In the genomic region with DNA sequence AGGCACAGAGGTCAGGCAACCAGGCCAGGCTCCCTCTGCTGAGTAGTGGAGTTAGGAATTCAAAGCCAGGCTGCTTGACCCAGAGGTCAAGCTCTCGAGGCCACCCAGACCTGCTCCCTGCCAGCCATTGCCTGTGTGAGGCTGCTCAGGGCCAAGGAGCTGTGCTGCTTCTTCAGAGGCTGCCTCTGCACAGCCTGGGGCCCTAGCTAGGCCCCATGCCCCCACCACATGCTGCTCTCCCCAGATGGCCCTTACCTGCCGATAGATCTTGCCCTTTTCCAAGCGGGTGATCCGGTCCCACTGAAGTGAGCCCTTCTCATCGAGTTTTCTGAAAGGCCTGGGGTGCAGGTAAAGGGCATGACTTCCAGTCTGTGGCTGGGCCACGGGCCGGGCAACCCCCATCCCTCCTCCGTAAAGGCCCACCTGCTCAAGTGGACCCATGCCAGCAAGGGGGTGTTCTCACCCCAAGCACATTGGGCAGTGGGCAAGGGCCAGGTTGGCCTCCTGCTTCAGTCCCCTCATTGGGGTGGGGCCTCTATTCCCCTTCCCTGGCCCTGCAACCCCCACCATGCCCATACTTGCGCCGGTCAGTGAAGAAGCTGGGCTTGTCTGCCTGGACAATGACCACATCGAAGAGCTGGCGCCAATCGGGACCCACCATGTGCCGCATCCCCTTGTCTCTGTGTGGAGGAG, we compare ENCODE assay signal across 15 cellular contexts. TPM values are rescaled to one million over a fixed set of nuclear protein-coding genes. Genes with fewer than 3 reads are reported as not detected.
DNase-seq lines count a peak whose midpoint lies in the region; ATAC-seq and TF ChIP-seq lines count a peak whose summit lies in the region.
"Had no signal": no experiment of that assay in that cellular context is flagged by ENCODE, and none has a peak within 500 bp of the region (broad histone marks: within the 10 kb centered on the region; RNA-seq: fewer than 3 reads in every experiment).

No MANE protein-coding gene starts in this region.

- ATAC-seq in activated CD8-positive, alpha-beta memory T cell treated with anti-CD3 and anti-CD28 coated beads, Interleukin-2, amount 10 ng/mL, durations not matched to agents 7 days and 5 days, result no peak
- ATAC-seq in right lobe of liver (peak in 3 of 4 donors; percentile 1 to 32 (median 22)), HG02798 (IDR thresholded peaks at IDR 0.05; ENCODE audit: poor library complexity, unreplicated experiment) (no peak)
- ATAC-seq: HCT116 had no signal

- TF ChIP-seq POLR2A in right lobe of liver (IDR thresholded peaks at IDR 0.05) (no peak), transverse colon (IDR thresholded peaks at IDR 0.05) (no peak)

- intact Hi-C loops in right lobe of liver (cut with DNase I), result no loop called here
- intact Hi-C loops in transverse colon (cut with DNase I; ENCODE audit: low total_unique reads), result no loop called here

- H3K36me3 ChIP-seq in right lobe of liver, result no peaks in the 10 kb centered on the region
- H3K36me3 ChIP-seq in transverse colon, result no peaks in the 10 kb centered on the region

- 87% methylated on average over 3 of the region's 14 CpGs for WGBS in right lobe of liver (ENCODE audit: insufficient coverage, low coverage, low lambda C conversion rate, missing lambda C conversion rate)
- 91% methylated on average over 10 of the region's 14 CpGs; no CpG with 5 or more reads in 1 of the 2 donors for WGBS in transverse colon (ENCODE audit: low coverage in 1 of 2), 2 donors

- peak; percentile 9 for DNase-seq in activated CD8-positive, alpha-beta memory T cell treated with anti-CD3 and anti-CD28 coated beads, Interleukin-2, amount 50 U/mL, for 4 hours
- DNase-seq in activated CD8-positive, alpha-beta memory T cell treated with anti-CD3 and anti-CD28 coated beads, Interleukin-2, amount 10 ng/mL, durations not matched to agents 7 days and 5 days, result no peak
- DNase-seq in epidermal melanocyte (ENCODE audit: insufficient read length, low spot score), result peak; percentile 10
- DNase-seq in right lobe of liver, result peak; percentile 21 to 55 (median 44)
- DNase-seq in transverse colon, result peak; percentile 7
- DNase-seq in HPDE6-E6E7 (ENCODE audit: extremely low spot score), result no peak
- DNase-seq in GOT3 (lab: John Stamatoyannopoulos, UW), result no peak
- DNase-seq: activated CD8-positive, alpha-beta memory T cell treated with anti-CD3 and anti-CD28 coated beads, Interleukin-2, amount 50 U/mL, for 48 hours; amygdala; COR-L47; NCI-H2107; retina had no signal

- no peak for TF ChIP-seq CTCF in right lobe of liver (IDR thresholded peaks at IDR 0.05)
- TF ChIP-seq CTCF in transverse colon (IDR thresholded peaks at IDR 0.05), result no peak

- peaks cover 7% of the 10 kb centered on the region for H3K36me3 Mint-ChIP-seq in activated CD8-positive, alpha-beta memory T cell treated with anti-CD3 and anti-CD28 coated beads, Interleukin-2, amount 10 ng/mL, durations not matched to agents 7 days and 5 days

- in situ Hi-C loops in transverse colon (cut with MboI; ENCODE audit: low pct_ligation_motif_present in 1 of 4, low pct_unique_long_range_greater_than_20kb in 1 of 4, low sequenced_read_pairs in 3 of 4), result no loop called here

- CTCF ChIA-PET in activated CD8-positive, alpha-beta memory T cell treated with anti-CD3 and anti-CD28 coated beads, Interleukin-2, amount 10 ng/mL, durations not matched to agents 7 days and 5 days (lab: Charles Lee), result no interaction called here

- H3K4me1 Mint-ChIP-seq in activated CD8-positive, alpha-beta memory T cell treated with anti-CD3 and anti-CD28 coated beads, Interleukin-2, amount 10 ng/mL, durations not matched to agents 7 days and 5 days, result peaks cover 3% of the 10 kb centered on the region

- H3K27me3 Mint-ChIP-seq in activated CD8-positive, alpha-beta memory T cell treated with anti-CD3 and anti-CD28 coated beads, Interleukin-2, amount 10 ng/mL, durations not matched to agents 7 days and 5 days, result no peaks in the 10 kb centered on the region
- H3K27me3 Mint-ChIP-seq: stimulated activated naive CD8-positive, alpha-beta T cell treated with anti-CD3 and anti-CD28 coated beads, Interleukin-15, Interleukin-2, amounts not matched to agents 100 ng/mL and 50 ng/mL, for 24 hours had no signal

- H3K27me3 ChIP-seq in right lobe of liver (no peaks in the 10 kb centered on the region), transverse colon (no peaks in the 10 kb centered on the region)

- no peaks in the 10 kb centered on the region for H3K4me1 ChIP-seq in right lobe of liver
- peaks cover 0 to 4% (median 2%) of the 10 kb centered on the region in 4 donors for H3K4me1 ChIP-seq in transverse colon

- no peak overlapping the region for H3K4me3 Mint-ChIP-seq in activated CD8-positive, alpha-beta memory T cell treated with anti-CD3 and anti-CD28 coated beads, Interleukin-2, amount 10 ng/mL, durations not matched to agents 7 days and 5 days
- H3K4me3 Mint-ChIP-seq: stimulated activated naive CD8-positive, alpha-beta T cell treated with anti-CD3 and anti-CD28 coated beads, Interleukin-15, Interleukin-2, amounts not matched to agents 100 ng/mL and 50 ng/mL, for 24 hours had no signal

- H3K9me3 Mint-ChIP-seq in activated CD8-positive, alpha-beta memory T cell treated with anti-CD3 and anti-CD28 coated beads, Interleukin-2, amount 10 ng/mL, durations not matched to agents 7 days and 5 days (ENCODE audit: low read depth), result no peaks in the 10 kb centered on the region
- H3K9me3 Mint-ChIP-seq: stimulated activated naive CD8-positive, alpha-beta T cell treated with anti-CD3 and anti-CD28 coated beads, Interleukin-15, Interleukin-2, amounts not matched to agents 100 ng/mL and 50 ng/mL, for 24 hours had no signal

- H3K4me3 ChIP-seq in right lobe of liver, result no peak overlapping the region
- no peak overlapping the region for H3K4me3 ChIP-seq in transverse colon

- H3K27ac Mint-ChIP-seq in activated CD8-positive, alpha-beta memory T cell treated with anti-CD3 and anti-CD28 coated beads, Interleukin-2, amount 10 ng/mL, durations not matched to agents 7 days and 5 days, result no peak overlapping the region
- H3K27ac Mint-ChIP-seq: stimulated activated naive CD8-positive, alpha-beta T cell treated with anti-CD3 and anti-CD28 coated beads, Interleukin-15, Interleukin-2, amounts not matched to agents 100 ng/mL and 50 ng/mL, for 24 hours had no signal

- no peak for TF ChIP-seq EP300 in transverse colon (IDR thresholded peaks at IDR 0.05; ENCODE audit: low read depth)

- H3K27ac ChIP-seq in right lobe of liver, result no peak overlapping the region
- H3K27ac ChIP-seq in transverse colon, result no peak overlapping the region

- H3K9me3 ChIP-seq in right lobe of liver (no peaks in the 10 kb centered on the region), transverse colon (no peaks in the 10 kb centered on the region)

RNA-seq across cellular contexts. Expression of a gene that starts 6.5 kb away (rescaled TPM):
- total RNA-seq in activated CD8-positive, alpha-beta memory T cell treated with anti-CD3 and anti-CD28 coated beads, Interleukin-2, amount 10 ng/mL, durations not matched to agents 7 days and 5 days, result 10 to 100 TPM; 38.7 to 54.5 TPM
- total RNA-seq in right lobe of liver, result 10 to 100 TPM in 1 of 6 experiments, 1 to 10 TPM in 5; 1.1 to 12.5 (median 3.9) TPM
- 10 to 100 TPM in 2 of 4 donors, 1 to 10 TPM in 1, not detected in 1; 5.5 to 16.7 (median 14.9) TPM for total RNA-seq in transverse colon

RNA-seq across cellular contexts. Expression of a gene that starts 9.2 kb away (rescaled TPM):
- total RNA-seq in activated CD8-positive, alpha-beta memory T cell treated with anti-CD3 and anti-CD28 coated beads, Interleukin-2, amount 10 ng/mL, durations not matched to agents 7 days and 5 days, result 10 to 100 TPM; 12.9 to 15.5 TPM
- 1 to 10 TPM in 5 of 6 experiments, under 1 TPM in 1; 0.81 to 8.3 (median 4.3) TPM for total RNA-seq in right lobe of liver
- total RNA-seq in transverse colon, result 10 to 100 TPM in 1 of 4 donors, 1 to 10 TPM in 2, not detected in 1; 2.6 to 22.1 (median 4.0) TPM

RNA-seq across cellular contexts. Expression of a gene that starts 32.0 kb away (rescaled TPM):
- not detected for total RNA-seq in activated CD8-positive, alpha-beta memory T cell treated with anti-CD3 and anti-CD28 coated beads, Interleukin-2, amount 10 ng/mL, durations not matched to agents 7 days and 5 days
- 100 to 1,000 TPM in 3 of 6 experiments, 10 to 100 TPM in 3; 60.7 to 268 (median 92.5) TPM for total RNA-seq in right lobe of liver
- 100 to 1,000 TPM in 1 of 4 donors, 10 to 100 TPM in 3; 42.6 to 152 (median 70.3) TPM for total RNA-seq in transverse colon

Comparison
In these comparisons a context has a peak if more than half of its experiments do, and no peak if none do; other contexts are left out.
1. DNase-seq: peak in activated CD8-positive, alpha-beta memory T cell treated with anti-CD3 and anti-CD28 coated beads, Interleukin-2, amount 50 U/mL, for 4 hours (single experiment), epidermal melanocyte (single experiment), right lobe of liver (3 of 3) and transverse colon (single experiment); none in activated CD8-positive, alpha-beta memory T cell treated with anti-CD3 and anti-CD28 coated beads, Interleukin-2, amount 10 ng/mL, durations not matched to agents 7 days and 5 days (single experiment), HPDE6-E6E7 (single experiment) and GOT3 (single experiment).
2. ATAC-seq: peak in right lobe of liver (3 of 4); none in activated CD8-positive, alpha-beta memory T cell treated with anti-CD3 and anti-CD28 coated beads, Interleukin-2, amount 10 ng/mL, durations not matched to agents 7 days and 5 days (single experiment) and HG02798 (single experiment).
3. RNA of a gene that starts 32.0 kb away (total RNA-seq): 60.7 to 268 TPM in right lobe of liver and 42.6 to 152 TPM in transverse colon; not detected in activated CD8-positive, alpha-beta memory T cell treated with anti-CD3 and anti-CD28 coated beads, Interleukin-2, amount 10 ng/mL, durations not matched to agents 7 days and 5 days; every median in the first group is over 10 times any median in the second.